ENCODE assay signal across 23 cellular contexts in the genomic region with DNA sequence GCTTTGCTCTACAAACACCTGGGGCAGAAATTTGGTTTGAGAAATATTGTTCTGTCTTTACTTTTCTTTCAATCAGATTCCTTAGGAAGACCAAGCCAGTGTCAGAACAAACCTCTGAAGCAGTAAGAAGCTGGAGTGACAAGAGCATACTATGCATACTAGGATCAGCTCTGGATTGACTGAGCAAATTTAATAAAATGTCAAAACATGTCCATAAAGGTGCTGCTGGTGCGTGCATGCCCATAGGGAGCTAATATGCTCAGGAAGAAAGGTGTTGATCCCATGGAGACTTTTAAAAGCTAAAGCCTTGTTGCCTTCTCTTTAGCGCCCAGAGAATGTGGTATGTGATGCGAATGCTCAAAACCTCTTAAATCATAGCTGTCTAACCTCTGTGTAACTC.
"Had no signal": no experiment of that assay in that cellular context is flagged by ENCODE, and none has a peak within 500 bp of the region (broad histone marks: within the 10 kb centered on the region; RNA-seq: fewer than 3 reads in every experiment).

No MANE protein-coding gene starts in this region.

- H3K27ac ChIP-seq: colonic mucosa, coronary artery, dorsolateral prefrontal cortex, epithelial cell of prostate, esophagus muscularis mucosa, esophagus squamous epithelium, foreskin keratinocyte, gastrocnemius medialis, gastroesophageal sphincter, heart left ventricle, heart right ventricle had no signal

- H3K4me3 ChIP-seq: colonic mucosa, coronary artery, dorsolateral prefrontal cortex, esophagus muscularis mucosa, esophagus squamous epithelium, gastrocnemius medialis, gastroesophageal sphincter, heart left ventricle, heart right ventricle had no signal

- H3K9me3 ChIP-seq: colonic mucosa, esophagus muscularis mucosa, esophagus squamous epithelium, gastrocnemius medialis, gastroesophageal sphincter, heart left ventricle, heart right ventricle had no signal

- H3K27me3 ChIP-seq: colonic mucosa, dorsolateral prefrontal cortex, esophagus muscularis mucosa, esophagus squamous epithelium, foreskin keratinocyte, gastrocnemius medialis, gastroesophageal sphincter, heart left ventricle, heart right ventricle had no signal

- DNase-seq: colonic mucosa; cortex of kidney; dermis blood vessel endothelial cell; dorsolateral prefrontal cortex; effector CD4-positive, alpha-beta T cell; effector CD8-positive, alpha-beta T cell; effector memory CD4-positive, alpha-beta T cell; effector memory CD8-positive, alpha-beta T cell; endodermal cell; erythroblast; esophagus squamous epithelium; foreskin fibroblast; foreskin keratinocyte; foreskin melanocyte; gastrocnemius medialis; glutamatergic neuron; head of caudate nucleus; heart left ventricle; heart right ventricle had no signal

- H3K36me3 ChIP-seq: colonic mucosa, esophagus muscularis mucosa, esophagus squamous epithelium, gastrocnemius medialis, gastroesophageal sphincter, heart left ventricle, heart right ventricle had no signal
